1 cellular context compared by ENCODE assay signal in the genomic region with DNA sequence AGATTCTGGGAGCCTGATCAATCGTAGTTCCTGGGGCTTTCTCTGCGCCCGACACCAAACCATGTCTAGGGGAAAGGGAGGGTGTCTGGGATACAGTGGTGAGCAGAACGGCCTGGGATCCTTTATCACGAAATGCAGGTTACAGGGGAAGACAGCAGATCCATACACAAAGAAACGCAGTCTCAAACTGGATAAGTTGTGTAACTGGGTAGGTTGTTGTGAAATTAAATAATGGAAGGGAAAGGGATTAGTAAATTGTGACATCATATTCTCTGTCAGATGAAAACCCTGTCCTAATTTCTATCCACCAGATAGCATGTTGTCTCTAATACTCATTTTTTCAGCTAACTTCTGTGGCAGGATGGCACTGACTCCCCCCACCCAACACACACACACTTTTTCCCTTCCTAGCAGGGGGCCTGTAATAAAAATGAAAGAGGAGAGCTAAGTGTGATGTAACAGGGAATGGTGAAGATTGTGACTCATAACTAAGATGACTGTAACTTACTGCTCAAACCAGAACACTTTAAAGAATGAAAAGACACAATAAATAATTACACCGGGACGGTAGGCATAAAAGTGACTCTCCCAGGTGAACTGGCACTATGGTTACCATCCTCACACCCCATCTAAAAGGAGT.
TF ChIP-seq lines count a peak whose summit lies in the region.

No MANE protein-coding gene starts in this region.

TF ChIP-seq in HEK293, 187 proteins besides CTCF, POLR2A, EP300 and RAD21 (continued from another document and continues in another):
- TF ChIP-seq, protein P1, sequence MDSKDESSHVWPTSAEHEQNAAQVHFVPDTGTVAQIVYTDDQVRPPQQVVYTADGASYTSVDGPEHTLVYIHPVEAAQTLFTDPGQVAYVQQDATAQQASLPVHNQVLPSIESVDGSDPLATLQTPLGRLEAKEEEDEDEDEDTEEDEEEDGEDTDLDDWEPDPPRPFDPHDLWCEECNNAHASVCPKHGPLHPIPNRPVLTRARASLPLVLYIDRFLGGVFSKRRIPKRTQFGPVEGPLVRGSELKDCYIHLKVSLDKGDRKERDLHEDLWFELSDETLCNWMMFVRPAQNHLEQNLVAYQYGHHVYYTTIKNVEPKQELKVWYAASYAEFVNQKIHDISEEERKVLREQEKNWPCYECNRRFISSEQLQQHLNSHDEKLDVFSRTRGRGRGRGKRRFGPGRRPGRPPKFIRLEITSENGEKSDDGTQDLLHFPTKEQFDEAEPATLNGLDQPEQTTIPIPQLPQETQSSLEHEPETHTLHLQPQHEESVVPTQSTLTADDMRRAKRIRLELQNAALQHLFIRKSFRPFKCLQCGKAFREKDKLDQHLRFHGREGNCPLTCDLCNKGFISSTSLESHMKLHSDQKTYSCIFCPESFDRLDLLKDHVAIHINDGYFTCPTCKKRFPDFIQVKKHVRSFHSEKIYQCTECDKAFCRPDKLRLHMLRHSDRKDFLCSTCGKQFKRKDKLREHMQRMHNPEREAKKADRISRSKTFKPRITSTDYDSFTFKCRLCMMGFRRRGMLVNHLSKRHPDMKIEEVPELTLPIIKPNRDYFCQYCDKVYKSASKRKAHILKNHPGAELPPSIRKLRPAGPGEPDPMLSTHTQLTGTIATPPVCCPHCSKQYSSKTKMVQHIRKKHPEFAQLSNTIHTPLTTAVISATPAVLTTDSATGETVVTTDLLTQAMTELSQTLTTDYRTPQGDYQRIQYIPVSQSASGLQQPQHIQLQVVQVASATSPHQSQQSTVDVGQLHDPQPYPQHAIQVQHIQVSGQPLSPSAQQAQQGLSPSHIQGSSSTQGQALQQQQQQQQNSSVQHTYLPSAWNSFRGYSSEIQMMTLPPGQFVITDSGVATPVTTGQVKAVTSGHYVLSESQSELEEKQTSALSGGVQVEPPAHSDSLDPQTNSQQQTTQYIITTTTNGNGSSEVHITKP (tag by site-specific recombination; IDR thresholded peaks at IDR 0.05): peak; percentile 89
- TF ChIP-seq ZFP41 (tag by site-specific recombination; IDR thresholded peaks at IDR 0.05; ENCODE audit: borderline replicate concordance): no peak
- TF ChIP-seq GFI1B (tag by site-specific recombination; IDR thresholded peaks at IDR 0.05): peak; percentile 40; the same call in 1 of the 2 replicates
- TF ChIP-seq, protein P2, sequence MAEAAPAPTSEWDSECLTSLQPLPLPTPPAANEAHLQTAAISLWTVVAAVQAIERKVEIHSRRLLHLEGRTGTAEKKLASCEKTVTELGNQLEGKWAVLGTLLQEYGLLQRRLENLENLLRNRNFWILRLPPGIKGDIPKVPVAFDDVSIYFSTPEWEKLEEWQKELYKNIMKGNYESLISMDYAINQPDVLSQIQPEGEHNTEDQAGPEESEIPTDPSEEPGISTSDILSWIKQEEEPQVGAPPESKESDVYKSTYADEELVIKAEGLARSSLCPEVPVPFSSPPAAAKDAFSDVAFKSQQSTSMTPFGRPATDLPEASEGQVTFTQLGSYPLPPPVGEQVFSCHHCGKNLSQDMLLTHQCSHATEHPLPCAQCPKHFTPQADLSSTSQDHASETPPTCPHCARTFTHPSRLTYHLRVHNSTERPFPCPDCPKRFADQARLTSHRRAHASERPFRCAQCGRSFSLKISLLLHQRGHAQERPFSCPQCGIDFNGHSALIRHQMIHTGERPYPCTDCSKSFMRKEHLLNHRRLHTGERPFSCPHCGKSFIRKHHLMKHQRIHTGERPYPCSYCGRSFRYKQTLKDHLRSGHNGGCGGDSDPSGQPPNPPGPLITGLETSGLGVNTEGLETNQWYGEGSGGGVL (tag by site-specific recombination; IDR thresholded peaks at IDR 0.05): peak; percentile 93
- TF ChIP-seq KLF16 (tag by site-specific recombination; IDR thresholded peaks at IDR 0.05): no peak
- TF ChIP-seq MZF1 (tag by site-specific recombination; IDR thresholded peaks at IDR 0.05; ENCODE audit: borderline replicate concordance): no peak; the same call in 1 of the 2 replicates
- TF ChIP-seq, protein P3, sequence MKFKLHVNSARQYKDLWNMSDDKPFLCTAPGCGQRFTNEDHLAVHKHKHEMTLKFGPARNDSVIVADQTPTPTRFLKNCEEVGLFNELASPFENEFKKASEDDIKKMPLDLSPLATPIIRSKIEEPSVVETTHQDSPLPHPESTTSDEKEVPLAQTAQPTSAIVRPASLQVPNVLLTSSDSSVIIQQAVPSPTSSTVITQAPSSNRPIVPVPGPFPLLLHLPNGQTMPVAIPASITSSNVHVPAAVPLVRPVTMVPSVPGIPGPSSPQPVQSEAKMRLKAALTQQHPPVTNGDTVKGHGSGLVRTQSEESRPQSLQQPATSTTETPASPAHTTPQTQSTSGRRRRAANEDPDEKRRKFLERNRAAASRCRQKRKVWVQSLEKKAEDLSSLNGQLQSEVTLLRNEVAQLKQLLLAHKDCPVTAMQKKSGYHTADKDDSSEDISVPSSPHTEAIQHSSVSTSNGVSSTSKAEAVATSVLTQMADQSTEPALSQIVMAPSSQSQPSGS (tag by site-specific recombination; IDR thresholded peaks at IDR 0.05; ENCODE audit: low read depth): peak; percentile 80
- peak; percentile 38 for TF ChIP-seq ZIC2 (tag by site-specific recombination; IDR thresholded peaks at IDR 0.05)
- no peak for TF ChIP-seq ZNF571 (tag by site-specific recombination; IDR thresholded peaks at IDR 0.05)
- peak; percentile 77 for TF ChIP-seq PRDM1 (tag by site-specific recombination; IDR thresholded peaks at IDR 0.05)
- TF ChIP-seq, protein P4, sequence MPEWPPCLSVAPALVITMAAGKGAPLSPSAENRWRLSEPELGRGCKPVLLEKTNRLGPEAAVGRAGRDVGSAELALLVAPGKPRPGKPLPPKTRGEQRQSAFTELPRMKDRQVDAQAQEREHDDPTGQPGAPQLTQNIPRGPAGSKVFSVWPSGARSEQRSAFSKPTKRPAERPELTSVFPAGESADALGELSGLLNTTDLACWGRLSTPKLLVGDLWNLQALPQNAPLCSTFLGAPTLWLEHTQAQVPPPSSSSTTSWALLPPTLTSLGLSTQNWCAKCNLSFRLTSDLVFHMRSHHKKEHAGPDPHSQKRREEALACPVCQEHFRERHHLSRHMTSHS (tag by site-specific recombination; IDR thresholded peaks at IDR 0.05): no peak
- no peak for TF ChIP-seq ZNF292 (tag by site-specific recombination; IDR thresholded peaks at IDR 0.05; ENCODE audit: borderline replicate concordance, low read depth)
- no peak for TF ChIP-seq ZNF830 (tag by site-specific recombination; IDR thresholded peaks at IDR 0.05; ENCODE audit: low read depth)
- TF ChIP-seq ZNF843 (tag by site-specific recombination; IDR thresholded peaks at IDR 0.05): no peak
- no peak for TF ChIP-seq ZNF341 (tag by site-specific recombination; IDR thresholded peaks at IDR 0.05; ENCODE audit: low read depth)
- peak; percentile 63 for TF ChIP-seq SP7 (tag by site-specific recombination; IDR thresholded peaks at IDR 0.05)
- TF ChIP-seq ZNF558 (tag by site-specific recombination; IDR thresholded peaks at IDR 0.05): peak; percentile 75
- TF ChIP-seq OVOL3 (tag by site-specific recombination; IDR thresholded peaks at IDR 0.05): no peak
- TF ChIP-seq KLF10 (tag by site-specific recombination; IDR thresholded peaks at IDR 0.05): peak; percentile 24; the same call in 1 of the 2 replicates
- peak; percentile 76 for TF ChIP-seq IKZF3 (tag by site-specific recombination; IDR thresholded peaks at IDR 0.05)
- no peak for TF ChIP-seq HOXD13 (CRISPR knock-in tag; IDR thresholded peaks at IDR 0.05; ENCODE audit: borderline replicate concordance)
- no peak for TF ChIP-seq ZNF112 (tag by site-specific recombination; IDR thresholded peaks at IDR 0.05)
- TF ChIP-seq ZNF404 (tag by site-specific recombination; IDR thresholded peaks at IDR 0.05): no peak
- TF ChIP-seq ZNF777 (tag by site-specific recombination; IDR thresholded peaks at IDR 0.05; ENCODE audit: borderline replicate concordance): no peak
- 0 out of 2 replicates have a peak, but pooled peaks have one; percentile 9 for TF ChIP-seq KLF9 (tag by site-specific recombination; IDR thresholded peaks at IDR 0.05; ENCODE audit: low read depth)
- TF ChIP-seq, protein P5, sequence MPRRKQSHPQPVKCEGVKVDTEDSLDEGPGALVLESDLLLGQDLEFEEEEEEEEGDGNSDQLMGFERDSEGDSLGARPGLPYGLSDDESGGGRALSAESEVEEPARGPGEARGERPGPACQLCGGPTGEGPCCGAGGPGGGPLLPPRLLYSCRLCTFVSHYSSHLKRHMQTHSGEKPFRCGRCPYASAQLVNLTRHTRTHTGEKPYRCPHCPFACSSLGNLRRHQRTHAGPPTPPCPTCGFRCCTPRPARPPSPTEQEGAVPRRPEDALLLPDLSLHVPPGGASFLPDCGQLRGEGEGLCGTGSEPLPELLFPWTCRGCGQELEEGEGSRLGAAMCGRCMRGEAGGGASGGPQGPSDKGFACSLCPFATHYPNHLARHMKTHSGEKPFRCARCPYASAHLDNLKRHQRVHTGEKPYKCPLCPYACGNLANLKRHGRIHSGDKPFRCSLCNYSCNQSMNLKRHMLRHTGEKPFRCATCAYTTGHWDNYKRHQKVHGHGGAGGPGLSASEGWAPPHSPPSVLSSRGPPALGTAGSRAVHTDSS (tag by site-specific recombination; IDR thresholded peaks at IDR 0.05): no peak
- TF ChIP-seq, protein P6, sequence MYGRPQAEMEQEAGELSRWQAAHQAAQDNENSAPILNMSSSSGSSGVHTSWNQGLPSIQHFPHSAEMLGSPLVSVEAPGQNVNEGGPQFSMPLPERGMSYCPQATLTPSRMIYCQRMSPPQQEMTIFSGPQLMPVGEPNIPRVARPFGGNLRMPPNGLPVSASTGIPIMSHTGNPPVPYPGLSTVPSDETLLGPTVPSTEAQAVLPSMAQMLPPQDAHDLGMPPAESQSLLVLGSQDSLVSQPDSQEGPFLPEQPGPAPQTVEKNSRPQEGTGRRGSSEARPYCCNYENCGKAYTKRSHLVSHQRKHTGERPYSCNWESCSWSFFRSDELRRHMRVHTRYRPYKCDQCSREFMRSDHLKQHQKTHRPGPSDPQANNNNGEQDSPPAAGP (tag by site-specific recombination; IDR thresholded peaks at IDR 0.05): no peak
- TF ChIP-seq, protein P7, sequence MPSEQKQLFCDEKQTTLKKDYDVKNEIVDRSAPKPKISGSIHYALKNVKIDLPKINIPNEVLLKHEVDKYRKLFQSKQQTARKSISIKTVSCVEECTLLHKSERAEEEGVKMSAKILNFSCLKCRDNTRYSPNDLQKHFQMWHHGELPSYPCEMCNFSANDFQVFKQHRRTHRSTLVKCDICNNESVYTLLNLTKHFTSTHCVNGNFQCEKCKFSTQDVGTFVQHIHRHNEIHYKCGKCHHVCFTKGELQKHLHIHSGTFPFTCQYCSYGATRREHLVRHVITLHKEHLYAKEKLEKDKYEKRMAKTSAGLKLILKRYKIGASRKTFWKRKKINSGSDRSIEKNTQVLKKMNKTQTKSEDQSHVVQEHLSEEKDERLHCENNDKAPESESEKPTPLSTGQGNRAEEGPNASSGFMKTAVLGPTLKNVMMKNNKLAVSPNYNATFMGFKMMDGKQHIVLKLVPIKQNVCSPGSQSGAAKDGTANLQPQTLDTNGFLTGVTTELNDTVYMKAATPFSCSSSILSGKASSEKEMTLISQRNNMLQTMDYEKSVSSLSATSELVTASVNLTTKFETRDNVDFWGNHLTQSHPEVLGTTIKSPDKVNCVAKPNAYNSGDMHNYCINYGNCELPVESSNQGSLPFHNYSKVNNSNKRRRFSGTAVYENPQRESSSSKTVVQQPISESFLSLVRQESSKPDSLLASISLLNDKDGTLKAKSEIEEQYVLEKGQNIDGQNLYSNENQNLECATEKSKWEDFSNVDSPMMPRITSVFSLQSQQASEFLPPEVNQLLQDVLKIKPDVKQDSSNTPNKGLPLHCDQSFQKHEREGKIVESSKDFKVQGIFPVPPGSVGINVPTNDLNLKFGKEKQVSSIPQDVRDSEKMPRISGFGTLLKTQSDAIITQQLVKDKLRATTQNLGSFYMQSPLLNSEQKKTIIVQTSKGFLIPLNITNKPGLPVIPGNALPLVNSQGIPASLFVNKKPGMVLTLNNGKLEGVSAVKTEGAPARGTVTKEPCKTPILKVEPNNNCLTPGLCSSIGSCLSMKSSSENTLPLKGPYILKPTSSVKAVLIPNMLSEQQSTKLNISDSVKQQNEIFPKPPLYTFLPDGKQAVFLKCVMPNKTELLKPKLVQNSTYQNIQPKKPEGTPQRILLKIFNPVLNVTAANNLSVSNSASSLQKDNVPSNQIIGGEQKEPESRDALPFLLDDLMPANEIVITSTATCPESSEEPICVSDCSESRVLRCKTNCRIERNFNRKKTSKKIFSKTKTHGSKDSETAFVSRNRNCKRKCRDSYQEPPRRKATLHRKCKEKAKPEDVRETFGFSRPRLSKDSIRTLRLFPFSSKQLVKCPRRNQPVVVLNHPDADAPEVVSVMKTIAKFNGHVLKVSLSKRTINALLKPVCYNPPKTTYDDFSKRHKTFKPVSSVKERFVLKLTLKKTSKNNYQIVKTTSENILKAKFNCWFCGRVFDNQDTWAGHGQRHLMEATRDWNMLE (tag by site-specific recombination; conservative IDR thresholded peaks at IDR 0.05; ENCODE audit: low read depth): 0 out of 2 replicates have a peak, but pooled peaks have one; percentile 24
- TF ChIP-seq SCRT2 (tag by site-specific recombination; IDR thresholded peaks at IDR 0.05): no peak
- no peak for TF ChIP-seq ZFP3 (tag by site-specific recombination; IDR thresholded peaks at IDR 0.05; ENCODE audit: low read depth)
- peak; percentile 96 for TF ChIP-seq ZNF629 (tag by site-specific recombination; IDR thresholded peaks at IDR 0.05)
- TF ChIP-seq, protein P8, sequence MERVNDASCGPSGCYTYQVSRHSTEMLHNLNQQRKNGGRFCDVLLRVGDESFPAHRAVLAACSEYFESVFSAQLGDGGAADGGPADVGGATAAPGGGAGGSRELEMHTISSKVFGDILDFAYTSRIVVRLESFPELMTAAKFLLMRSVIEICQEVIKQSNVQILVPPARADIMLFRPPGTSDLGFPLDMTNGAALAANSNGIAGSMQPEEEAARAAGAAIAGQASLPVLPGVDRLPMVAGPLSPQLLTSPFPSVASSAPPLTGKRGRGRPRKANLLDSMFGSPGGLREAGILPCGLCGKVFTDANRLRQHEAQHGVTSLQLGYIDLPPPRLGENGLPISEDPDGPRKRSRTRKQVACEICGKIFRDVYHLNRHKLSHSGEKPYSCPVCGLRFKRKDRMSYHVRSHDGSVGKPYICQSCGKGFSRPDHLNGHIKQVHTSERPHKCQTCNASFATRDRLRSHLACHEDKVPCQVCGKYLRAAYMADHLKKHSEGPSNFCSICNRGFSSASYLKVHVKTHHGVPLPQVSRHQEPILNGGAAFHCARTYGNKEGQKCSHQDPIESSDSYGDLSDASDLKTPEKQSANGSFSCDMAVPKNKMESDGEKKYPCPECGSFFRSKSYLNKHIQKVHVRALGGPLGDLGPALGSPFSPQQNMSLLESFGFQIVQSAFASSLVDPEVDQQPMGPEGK (tag by site-specific recombination; IDR thresholded peaks at IDR 0.05): peak; percentile 45; the same call in 1 of the 2 replicates
- TF ChIP-seq GLIS1 (tag by site-specific recombination; IDR thresholded peaks at IDR 0.05): peak; percentile 93
- TF ChIP-seq ZNF544 (tag by site-specific recombination; IDR thresholded peaks at IDR 0.05): no peak
- TF ChIP-seq ZNF146 (tag by site-specific recombination; IDR thresholded peaks at IDR 0.05): no peak
- TF ChIP-seq WT1 (tag by site-specific recombination; IDR thresholded peaks at IDR 0.05): no peak; the same call in 1 of the 2 replicates
- TF ChIP-seq ZNF549 (tag by site-specific recombination; IDR thresholded peaks at IDR 0.05): no peak
- TF ChIP-seq ZNF423 (tag by site-specific recombination; IDR thresholded peaks at IDR 0.05): no peak
- TF ChIP-seq ZNF768 (tag by site-specific recombination; IDR thresholded peaks at IDR 0.05): no peak
